Comparison of ENCODE assay signal across 12 cellular contexts in genomic region chr2:62362561-62362960, GRCh38.
DNase-seq lines count a peak whose midpoint lies in the region; ATAC-seq and FAIRE-seq lines count a peak whose summit lies in the region.
"Had no signal": no experiment of that assay in that cellular context is flagged by ENCODE, and none has a peak within 500 bp of the region (broad histone marks: within the 10 kb centered on the region; RNA-seq: fewer than 3 reads in every experiment).

No MANE protein-coding gene starts in this region.

- no peaks in the 10 kb centered on the region for H3K9me3 ChIP-seq in small intestine (ENCODE audit: control insufficient read depth, low read depth)
- H3K9me3 ChIP-seq: body of pancreas, MG63, transverse colon had no signal

- no peak overlapping the region for H3K27ac ChIP-seq in small intestine (ENCODE audit: low read depth in 1 of 2, low read length in 1 of 2)
- H3K27ac ChIP-seq: body of pancreas, parathyroid adenoma, transverse colon had no signal

- peak; percentile 37 for ATAC-seq in GM19023 (IDR thresholded peaks at IDR 0.05; ENCODE audit: unreplicated experiment)
- ATAC-seq in HG02870 (IDR thresholded peaks at IDR 0.05; ENCODE audit: unreplicated experiment), result peak; percentile 58
- no peak for ATAC-seq in HG03196 (IDR thresholded peaks at IDR 0.05; ENCODE audit: unreplicated experiment)
- ATAC-seq: body of pancreas had no signal

- no peaks in the 10 kb centered on the region for H3K27me3 ChIP-seq in small intestine (ENCODE audit: control insufficient read depth in 2 of 2, insufficient read depth in 2 of 2, low read length in 2 of 2)
- H3K27me3 ChIP-seq: body of pancreas, MG63, transverse colon had no signal

- no peaks in the 10 kb centered on the region for H3K4me1 Mint-ChIP-seq in activated T-cell treated with anti-CD3 and anti-CD28 coated beads, Interleukin-2, amount 50 U/mL, for 24 hours (ENCODE audit: low read depth)

- no peaks in the 10 kb centered on the region for H3K4me1 ChIP-seq in small intestine (ENCODE audit: control insufficient read depth in 2 of 2, insufficient read depth in 1 of 2, low read depth in 1 of 2, low read length in 1 of 2)
- H3K4me1 ChIP-seq: body of pancreas, parathyroid adenoma, transverse colon had no signal

- no peaks in the 10 kb centered on the region for H3K36me3 Mint-ChIP-seq in activated T-cell treated with anti-CD3 and anti-CD28 coated beads, Interleukin-2, amount 50 U/mL, for 24 hours (ENCODE audit: low read depth)

- peak; percentile 75 for DNase-seq in SW480 (ENCODE audit: low spot score)
- peak; percentile 51 for DNase-seq in small intestine
- DNase-seq in HTR-8/SVneo (ENCODE audit: insufficient read length, low spot score), result no peak
- DNase-seq in posterior vena cava (ENCODE audit: low spot score), result no peak
- DNase-seq in activated T-cell treated with anti-CD3 and anti-CD28 coated beads, Interleukin-2, amount 50 U/mL, for 24 hours, result no peak
- DNase-seq: body of pancreas, MG63, transverse colon had no signal

- no peak overlapping the region for H3K27ac Mint-ChIP-seq in activated T-cell treated with anti-CD3 and anti-CD28 coated beads, Interleukin-2, amount 50 U/mL, for 24 hours

- no peak overlapping the region for H3K4me3 Mint-ChIP-seq in activated T-cell treated with anti-CD3 and anti-CD28 coated beads, Interleukin-2, amount 50 U/mL, for 24 hours

- no peaks in the 10 kb centered on the region for H3K36me3 ChIP-seq in small intestine (ENCODE audit: control insufficient read depth in 2 of 2, insufficient read depth in 2 of 2, low read length in 2 of 2)
- H3K36me3 ChIP-seq: MG63, transverse colon had no signal

- intact Hi-C loops in posterior vena cava (cut with DNase I), result no loop called here

- peaks cover 5% of the 10 kb centered on the region for H3K9me3 Mint-ChIP-seq in activated T-cell treated with anti-CD3 and anti-CD28 coated beads, Interleukin-2, amount 50 U/mL, for 24 hours

- WGBS in small intestine, 3 donors, result 41 to 75% (median 66%) methylated on average over 7 of the region's 7 CpGs

- FAIRE-seq in small intestine (lab: Jason Lieb, UNC) (no peak), HTR-8/SVneo (lab: Jason Lieb, UNC) (no peak)

- H3K27me3 Mint-ChIP-seq in activated T-cell treated with anti-CD3 and anti-CD28 coated beads, Interleukin-2, amount 50 U/mL, for 24 hours, result no peaks in the 10 kb centered on the region

- no peak overlapping the region for H3K4me3 ChIP-seq in small intestine (ENCODE audit: low read depth in 1 of 2, low read length in 2 of 2)
- H3K4me3 ChIP-seq: body of pancreas, MG63, transverse colon had no signal

Comparison
In these comparisons a context has a peak if more than half of its experiments do, and no peak if none do; other contexts are left out.
1. DNase-seq: peak in SW480 (single experiment) and small intestine (single experiment); none in HTR-8/SVneo (single experiment), posterior vena cava (single experiment) and activated T-cell treated with anti-CD3 and anti-CD28 coated beads, Interleukin-2, amount 50 U/mL, for 24 hours (single experiment).